10 cellular contexts compared by ENCODE assay signal in genomic region chr18:23143871-23144270, GRCh38. TPM values are rescaled to one million over a fixed set of nuclear protein-coding genes. Genes with fewer than 3 reads are reported as not detected.
DNase-seq lines count a peak whose midpoint lies in the region; ATAC-seq lines count a peak whose summit lies in the region.
"Had no signal": no experiment of that assay in that cellular context is flagged by ENCODE, and none has a peak within 500 bp of the region (broad histone marks: within the 10 kb centered on the region; RNA-seq: fewer than 3 reads in every experiment).

No MANE protein-coding gene starts in this region.

- intact Hi-C loops in activated T-helper 2 cell treated with anti-CD3 and anti-CD28 coated beads, Interferon-gamma antibody, Interleukin-2, Interleukin-4, amounts not matched to agents 10 μg/mL and 5 μg/mL and 100 μg/mL, durations not matched to agents 14 hours and 24 hours and 36 hours (cut with micrococcal nuclease) = no loop called here

- H3K4me1 Mint-ChIP-seq in activated T-helper 2 cell treated with anti-CD3 and anti-CD28 coated beads, Interferon-gamma antibody, Interleukin-2, Interleukin-4, amounts not matched to agents 10 μg/mL and 5 μg/mL and 100 μg/mL, durations not matched to agents 14 hours and 24 hours and 36 hours (ENCODE audit: low read depth) = peaks cover 33% of the 10 kb centered on the region
- H3K4me1 Mint-ChIP-seq in stimulated activated memory B cell treated with anti-CD40 and anti-IgM and Interleukin-4, amounts not matched to agents 10 μg/mL and 1 μg/mL and 100 μg/mL, for 72 hours = peaks cover 21% of the 10 kb centered on the region
- H3K4me1 Mint-ChIP-seq in CD8-positive, alpha-beta memory T cell = no peaks in the 10 kb centered on the region
- H3K4me1 Mint-ChIP-seq in activated CD4-positive, alpha-beta memory T cell treated with anti-CD3 and anti-CD28 coated beads, Interleukin-2, amount 10 ng/mL, durations not matched to agents 7 days and 5 days = peaks cover 15% of the 10 kb centered on the region

- H3K4me1 ChIP-seq in HUES64 (ENCODE audit: insufficient read depth, low read length) = peaks cover 18% of the 10 kb centered on the region
- H3K4me1 ChIP-seq in iPS-15b (ENCODE audit: control insufficient read depth, insufficient read depth, low read length) = peaks cover 2% of the 10 kb centered on the region
- no peaks in the 10 kb centered on the region for H3K4me1 ChIP-seq in CD8-positive, alpha-beta memory T cell (ENCODE audit: insufficient read depth, low read length)

- no peaks in the 10 kb centered on the region for H3K27me3 ChIP-seq in HUES64 (ENCODE audit: insufficient read depth, low read length)
- no peaks in the 10 kb centered on the region for H3K27me3 ChIP-seq in iPS-15b (ENCODE audit: control insufficient read depth, insufficient read depth, low read length)
- no peaks in the 10 kb centered on the region for H3K27me3 ChIP-seq in CD8-positive, alpha-beta memory T cell (ENCODE audit: insufficient read depth, low read length, poor library complexity, severe bottlenecking)

- POLR2A ChIA-PET in CD8-positive, alpha-beta memory T cell (lab: Charles Lee) = no interaction called here
- POLR2A ChIA-PET in activated CD4-positive, alpha-beta memory T cell treated with anti-CD3 and anti-CD28 coated beads, Interleukin-2, amount 10 ng/mL, durations not matched to agents 7 days and 5 days (lab: Charles Lee) = no interaction called here

- H3K27me3 Mint-ChIP-seq in activated T-helper 2 cell treated with anti-CD3 and anti-CD28 coated beads, Interferon-gamma antibody, Interleukin-2, Interleukin-4, amounts not matched to agents 10 μg/mL and 5 μg/mL and 100 μg/mL, durations not matched to agents 14 hours and 24 hours and 36 hours (ENCODE audit: low read depth) = peaks cover 3% of the 10 kb centered on the region
- H3K27me3 Mint-ChIP-seq in stimulated activated memory B cell treated with anti-CD40 and anti-IgM and Interleukin-4, amounts not matched to agents 10 μg/mL and 1 μg/mL and 100 μg/mL, for 72 hours = peaks cover 24% of the 10 kb centered on the region
- H3K27me3 Mint-ChIP-seq in CD8-positive, alpha-beta memory T cell = peaks cover 2 to 3% of the 10 kb centered on the region in 2 donors
- peaks cover 8% of the 10 kb centered on the region for H3K27me3 Mint-ChIP-seq in activated CD4-positive, alpha-beta memory T cell treated with anti-CD3 and anti-CD28 coated beads, Interleukin-2, amount 10 ng/mL, durations not matched to agents 7 days and 5 days

- ATAC-seq in stimulated activated memory B cell treated with anti-CD40 and anti-IgM and Interleukin-4, amounts not matched to agents 10 μg/mL and 1 μg/mL and 100 μg/mL, for 72 hours = no peak
- ATAC-seq in HG03095 (IDR thresholded peaks at IDR 0.05; ENCODE audit: unreplicated experiment) = no peak

- peaks cover 15% of the 10 kb centered on the region for H3K36me3 Mint-ChIP-seq in activated T-helper 2 cell treated with anti-CD3 and anti-CD28 coated beads, Interferon-gamma antibody, Interleukin-2, Interleukin-4, amounts not matched to agents 10 μg/mL and 5 μg/mL and 100 μg/mL, durations not matched to agents 14 hours and 24 hours and 36 hours (ENCODE audit: low read depth)
- no peaks in the 10 kb centered on the region for H3K36me3 Mint-ChIP-seq in stimulated activated memory B cell treated with anti-CD40 and anti-IgM and Interleukin-4, amounts not matched to agents 10 μg/mL and 1 μg/mL and 100 μg/mL, for 72 hours
- H3K36me3 Mint-ChIP-seq in CD8-positive, alpha-beta memory T cell = no peaks in the 10 kb centered on the region
- H3K36me3 Mint-ChIP-seq in activated CD4-positive, alpha-beta memory T cell treated with anti-CD3 and anti-CD28 coated beads, Interleukin-2, amount 10 ng/mL, durations not matched to agents 7 days and 5 days (ENCODE audit: low read depth) = no peaks in the 10 kb centered on the region

- H3K9ac ChIP-seq in HUES64 (ENCODE audit: low read depth, low read length) = 0 out of 2 replicates have a peak overlapping the region, but pooled peaks have one; percentile 22
- peak overlapping the region; percentile 47 for H3K9ac ChIP-seq in iPS-15b (ENCODE audit: low read depth, low read length)

- H3K9me3 ChIP-seq in HUES64 (ENCODE audit: insufficient read depth, low read depth, low read length) (no peaks in the 10 kb centered on the region), iPS-15b (ENCODE audit: control insufficient read depth, insufficient read depth, low read length) (no peaks in the 10 kb centered on the region)
- no peaks in the 10 kb centered on the region for H3K9me3 ChIP-seq in CD8-positive, alpha-beta memory T cell (ENCODE audit: low read length)

- DNase-seq in activated T-helper 2 cell treated with anti-CD3 and anti-CD28 coated beads, Interferon-gamma antibody, Interleukin-2, Interleukin-4, amounts not matched to agents 10 μg/mL and 5 μg/mL and 100 μg/mL, durations not matched to agents 14 hours and 24 hours and 36 hours (ENCODE audit: low spot score) = no peak
- no peak for DNase-seq in CD8-positive, alpha-beta memory T cell
- no peak for DNase-seq in ACHN
- no peak for DNase-seq in activated CD4-positive, alpha-beta memory T cell treated with anti-CD3 and anti-CD28 coated beads, Interleukin-2, amount 10 ng/mL, durations not matched to agents 7 days and 5 days
- DNase-seq: activated naive CD8-positive, alpha-beta T cell treated with anti-CD3 and anti-CD28 coated beads, Interleukin-2, amount 50 U/mL, for 24 hours; SW 1271 had no signal

- 75% methylated on average over 9 of the region's 9 CpGs for WGBS in HUES64

- peaks cover 5% of the 10 kb centered on the region; the same call in 1 of the 2 replicates for H3K36me3 ChIP-seq in HUES64 (ENCODE audit: insufficient read depth, low read length)
- no peaks in the 10 kb centered on the region for H3K36me3 ChIP-seq in iPS-15b (ENCODE audit: control insufficient read depth, insufficient read depth, low read length)
- no peaks in the 10 kb centered on the region for H3K36me3 ChIP-seq in CD8-positive, alpha-beta memory T cell (ENCODE audit: insufficient read depth, low read length)

- in situ Hi-C loops in ACHN (cut with HindIII; ENCODE audit: low pct_ligation_motif_present, low pct_unique_long_range_greater_than_20kb, low sequenced_read_pairs) = no loop called here

- H3K9me3 Mint-ChIP-seq in activated T-helper 2 cell treated with anti-CD3 and anti-CD28 coated beads, Interferon-gamma antibody, Interleukin-2, Interleukin-4, amounts not matched to agents 10 μg/mL and 5 μg/mL and 100 μg/mL, durations not matched to agents 14 hours and 24 hours and 36 hours = no peaks in the 10 kb centered on the region
- H3K9me3 Mint-ChIP-seq in stimulated activated memory B cell treated with anti-CD40 and anti-IgM and Interleukin-4, amounts not matched to agents 10 μg/mL and 1 μg/mL and 100 μg/mL, for 72 hours = no peaks in the 10 kb centered on the region
- peaks cover 0 to 2% (median 0%) of the 10 kb centered on the region in 5 donors for H3K9me3 Mint-ChIP-seq in CD8-positive, alpha-beta memory T cell
- H3K9me3 Mint-ChIP-seq in activated CD4-positive, alpha-beta memory T cell treated with anti-CD3 and anti-CD28 coated beads, Interleukin-2, amount 10 ng/mL, durations not matched to agents 7 days and 5 days = no peaks in the 10 kb centered on the region
- H3K9me3 Mint-ChIP-seq: activated naive CD8-positive, alpha-beta T cell treated with anti-CD3 and anti-CD28 coated beads, Interleukin-2, amount 50 U/mL, for 24 hours had no signal

- H3K27ac ChIP-seq in HUES64 (ENCODE audit: low read depth, low read length) = no peak overlapping the region
- H3K27ac ChIP-seq in CD8-positive, alpha-beta memory T cell (ENCODE audit: low read depth, low read length) = no peak overlapping the region

- peak overlapping the region; percentile 47 for H3K27ac Mint-ChIP-seq in activated T-helper 2 cell treated with anti-CD3 and anti-CD28 coated beads, Interferon-gamma antibody, Interleukin-2, Interleukin-4, amounts not matched to agents 10 μg/mL and 5 μg/mL and 100 μg/mL, durations not matched to agents 14 hours and 24 hours and 36 hours
- H3K27ac Mint-ChIP-seq in stimulated activated memory B cell treated with anti-CD40 and anti-IgM and Interleukin-4, amounts not matched to agents 10 μg/mL and 1 μg/mL and 100 μg/mL, for 72 hours = peak overlapping the region; percentile 50
- H3K27ac Mint-ChIP-seq in CD8-positive, alpha-beta memory T cell = peak overlapping the region in 2 of 8 donors; percentile 58 to 75
- no peak overlapping the region for H3K27ac Mint-ChIP-seq in activated CD4-positive, alpha-beta memory T cell treated with anti-CD3 and anti-CD28 coated beads, Interleukin-2, amount 10 ng/mL, durations not matched to agents 7 days and 5 days

- CTCF ChIA-PET in CD8-positive, alpha-beta memory T cell (lab: Charles Lee) = no interaction called here
- CTCF ChIA-PET in activated CD4-positive, alpha-beta memory T cell treated with anti-CD3 and anti-CD28 coated beads, Interleukin-2, amount 10 ng/mL, durations not matched to agents 7 days and 5 days (lab: Charles Lee) = interaction anchor here (0.5 kb wide), 1 partner anchor 318 kb away, joined by 3 read pairs; no protein-coding TSS in a partner anchor

- no peak overlapping the region for H3K4me3 Mint-ChIP-seq in activated T-helper 2 cell treated with anti-CD3 and anti-CD28 coated beads, Interferon-gamma antibody, Interleukin-2, Interleukin-4, amounts not matched to agents 10 μg/mL and 5 μg/mL and 100 μg/mL, durations not matched to agents 14 hours and 24 hours and 36 hours (ENCODE audit: low read depth)
- H3K4me3 Mint-ChIP-seq in stimulated activated memory B cell treated with anti-CD40 and anti-IgM and Interleukin-4, amounts not matched to agents 10 μg/mL and 1 μg/mL and 100 μg/mL, for 72 hours = no peak overlapping the region
- H3K4me3 Mint-ChIP-seq in CD8-positive, alpha-beta memory T cell = no peak overlapping the region
- no peak overlapping the region for H3K4me3 Mint-ChIP-seq in activated CD4-positive, alpha-beta memory T cell treated with anti-CD3 and anti-CD28 coated beads, Interleukin-2, amount 10 ng/mL, durations not matched to agents 7 days and 5 days
- H3K4me3 Mint-ChIP-seq: activated naive CD8-positive, alpha-beta T cell treated with anti-CD3 and anti-CD28 coated beads, Interleukin-2, amount 50 U/mL, for 24 hours had no signal

- H3K4me3 ChIP-seq in HUES64 (ENCODE audit: low read length) = no peak overlapping the region
- no peak overlapping the region for H3K4me3 ChIP-seq in iPS-15b (ENCODE audit: low read depth, low read length)
- H3K4me3 ChIP-seq in CD8-positive, alpha-beta memory T cell (ENCODE audit: low read length) = no peak overlapping the region

RNA-seq across cellular contexts. Expression of gene CABLES1, which starts 8.6 kb away (rescaled TPM):
- polyA plus RNA-seq in HUES64 (2013, experiment 1 of 2) = 10.4 TPM
- polyA plus RNA-seq in HUES64 (2013, experiment 2 of 2) = 10.8 TPM
- total RNA-seq in activated T-helper 2 cell treated with anti-CD3 and anti-CD28 coated beads, Interferon-gamma antibody, Interleukin-2, Interleukin-4, amounts not matched to agents 10 μg/mL and 5 μg/mL and 100 μg/mL, durations not matched to agents 14 hours and 24 hours and 36 hours = 27.4 and 33.5 TPM in 2 replicates
- total RNA-seq in CD8-positive, alpha-beta memory T cell = 1 to 10 TPM; 8.0 to 8.9 TPM
- 0.30 TPM for polyA plus RNA-seq in CD8-positive, alpha-beta memory T cell
- 1 to 10 TPM; 2.7 to 2.8 TPM for total RNA-seq in activated CD4-positive, alpha-beta memory T cell treated with anti-CD3 and anti-CD28 coated beads, Interleukin-2, amount 10 ng/mL, durations not matched to agents 7 days and 5 days
